ENCODE assay signal across 1 cellular context in genomic region chr11:67275606-67276409, GRCh38.
TF ChIP-seq lines count a peak whose summit lies in the region.

No MANE protein-coding gene starts in this region.

TF ChIP-seq in GM12878, 131 proteins besides CTCF, POLR2A, EP300 and RAD21:
- TF ChIP-seq NFIC (IDR thresholded peaks at IDR 0.05; ENCODE audit: low read depth, low read length) (no peak), MEF2B (IDR thresholded peaks at IDR 0.05; ENCODE audit: partially characterized antibody, poor library complexity, severe bottlenecking) (no peak), SREBF2 (IDR thresholded peaks at IDR 0.05; ENCODE audit: low read length) (no peak), PAX8 (IDR thresholded peaks at IDR 0.05) (no peak), MYC (IDR thresholded peaks at IDR 0.05; ENCODE audit: insufficient read depth, insufficient read length, insufficient replicate concordance, low read length, severe bottlenecking) (no peak), FOS (IDR thresholded peaks at IDR 0.05; ENCODE audit: borderline replicate concordance, extremely low read depth, insufficient read length) (no peak), ASH2L (IDR thresholded peaks at IDR 0.05; ENCODE audit: borderline replicate concordance, low read depth) (no peak), MTA2 (IDR thresholded peaks at IDR 0.05; ENCODE audit: low read depth) (no peak), MEF2A (IDR thresholded peaks at IDR 0.05; ENCODE audit: insufficient read depth, low read depth, low read length) (no peak), REST (IDR thresholded peaks at IDR 0.05; ENCODE audit: low read depth, low read length) (no peak), PAX5 (IDR thresholded peaks at IDR 0.05; ENCODE audit: borderline replicate concordance, low read depth, low read length) (no peak), SRF (IDR thresholded peaks at IDR 0.05; ENCODE audit: low read depth in 2 of 2, low read length in 2 of 2) (no peak), ZBED1 (IDR thresholded peaks at IDR 0.05; ENCODE audit: borderline replicate concordance) (no peak), SPI1 (IDR thresholded peaks at IDR 0.05; ENCODE audit: borderline replicate concordance, insufficient read depth, low read depth, low read length) (no peak), SMAD1 (IDR thresholded peaks at IDR 0.05; ENCODE audit: low read depth, partially characterized antibody) (no peak), FOXK2 (IDR thresholded peaks at IDR 0.05) (no peak), RFX5 (IDR thresholded peaks at IDR 0.05; ENCODE audit: low read depth, low read length) (no peak)
- TF ChIP-seq, protein P1, sequence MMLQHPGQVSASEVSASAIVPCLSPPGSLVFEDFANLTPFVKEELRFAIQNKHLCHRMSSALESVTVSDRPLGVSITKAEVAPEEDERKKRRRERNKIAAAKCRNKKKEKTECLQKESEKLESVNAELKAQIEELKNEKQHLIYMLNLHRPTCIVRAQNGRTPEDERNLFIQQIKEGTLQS (IDR thresholded peaks at IDR 0.05; ENCODE audit: borderline replicate concordance, extremely low read depth, low read depth, low read length), result no peak
- TF ChIP-seq, protein P2, sequence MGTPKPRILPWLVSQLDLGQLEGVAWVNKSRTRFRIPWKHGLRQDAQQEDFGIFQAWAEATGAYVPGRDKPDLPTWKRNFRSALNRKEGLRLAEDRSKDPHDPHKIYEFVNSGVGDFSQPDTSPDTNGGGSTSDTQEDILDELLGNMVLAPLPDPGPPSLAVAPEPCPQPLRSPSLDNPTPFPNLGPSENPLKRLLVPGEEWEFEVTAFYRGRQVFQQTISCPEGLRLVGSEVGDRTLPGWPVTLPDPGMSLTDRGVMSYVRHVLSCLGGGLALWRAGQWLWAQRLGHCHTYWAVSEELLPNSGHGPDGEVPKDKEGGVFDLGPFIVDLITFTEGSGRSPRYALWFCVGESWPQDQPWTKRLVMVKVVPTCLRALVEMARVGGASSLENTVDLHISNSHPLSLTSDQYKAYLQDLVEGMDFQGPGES (IDR thresholded peaks at IDR 0.05), result no peak
- TF ChIP-seq, protein P3, sequence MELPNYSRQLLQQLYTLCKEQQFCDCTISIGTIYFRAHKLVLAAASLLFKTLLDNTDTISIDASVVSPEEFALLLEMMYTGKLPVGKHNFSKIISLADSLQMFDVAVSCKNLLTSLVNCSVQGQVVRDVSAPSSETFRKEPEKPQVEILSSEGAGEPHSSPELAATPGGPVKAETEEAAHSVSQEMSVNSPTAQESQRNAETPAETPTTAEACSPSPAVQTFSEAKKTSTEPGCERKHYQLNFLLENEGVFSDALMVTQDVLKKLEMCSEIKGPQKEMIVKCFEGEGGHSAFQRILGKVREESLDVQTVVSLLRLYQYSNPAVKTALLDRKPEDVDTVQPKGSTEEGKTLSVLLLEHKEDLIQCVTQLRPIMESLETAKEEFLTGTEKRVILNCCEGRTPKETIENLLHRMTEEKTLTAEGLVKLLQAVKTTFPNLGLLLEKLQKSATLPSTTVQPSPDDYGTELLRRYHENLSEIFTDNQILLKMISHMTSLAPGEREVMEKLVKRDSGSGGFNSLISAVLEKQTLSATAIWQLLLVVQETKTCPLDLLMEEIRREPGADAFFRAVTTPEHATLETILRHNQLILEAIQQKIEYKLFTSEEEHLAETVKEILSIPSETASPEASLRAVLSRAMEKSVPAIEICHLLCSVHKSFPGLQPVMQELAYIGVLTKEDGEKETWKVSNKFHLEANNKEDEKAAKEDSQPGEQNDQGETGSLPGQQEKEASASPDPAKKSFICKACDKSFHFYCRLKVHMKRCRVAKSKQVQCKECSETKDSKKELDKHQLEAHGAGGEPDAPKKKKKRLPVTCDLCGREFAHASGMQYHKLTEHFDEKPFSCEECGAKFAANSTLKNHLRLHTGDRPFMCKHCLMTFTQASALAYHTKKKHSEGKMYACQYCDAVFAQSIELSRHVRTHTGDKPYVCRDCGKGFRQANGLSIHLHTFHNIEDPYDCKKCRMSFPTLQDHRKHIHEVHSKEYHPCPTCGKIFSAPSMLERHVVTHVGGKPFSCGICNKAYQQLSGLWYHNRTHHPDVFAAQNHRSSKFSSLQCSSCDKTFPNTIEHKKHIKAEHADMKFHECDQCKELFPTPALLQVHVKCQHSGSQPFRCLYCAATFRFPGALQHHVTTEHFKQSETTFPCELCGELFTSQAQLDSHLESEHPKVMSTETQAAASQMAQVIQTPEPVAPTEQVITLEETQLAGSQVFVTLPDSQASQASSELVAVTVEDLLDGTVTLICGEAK (IDR thresholded peaks at IDR 0.05; ENCODE audit: borderline replicate concordance), result no peak
